8 cellular contexts compared by ENCODE assay signal in the genomic region with DNA sequence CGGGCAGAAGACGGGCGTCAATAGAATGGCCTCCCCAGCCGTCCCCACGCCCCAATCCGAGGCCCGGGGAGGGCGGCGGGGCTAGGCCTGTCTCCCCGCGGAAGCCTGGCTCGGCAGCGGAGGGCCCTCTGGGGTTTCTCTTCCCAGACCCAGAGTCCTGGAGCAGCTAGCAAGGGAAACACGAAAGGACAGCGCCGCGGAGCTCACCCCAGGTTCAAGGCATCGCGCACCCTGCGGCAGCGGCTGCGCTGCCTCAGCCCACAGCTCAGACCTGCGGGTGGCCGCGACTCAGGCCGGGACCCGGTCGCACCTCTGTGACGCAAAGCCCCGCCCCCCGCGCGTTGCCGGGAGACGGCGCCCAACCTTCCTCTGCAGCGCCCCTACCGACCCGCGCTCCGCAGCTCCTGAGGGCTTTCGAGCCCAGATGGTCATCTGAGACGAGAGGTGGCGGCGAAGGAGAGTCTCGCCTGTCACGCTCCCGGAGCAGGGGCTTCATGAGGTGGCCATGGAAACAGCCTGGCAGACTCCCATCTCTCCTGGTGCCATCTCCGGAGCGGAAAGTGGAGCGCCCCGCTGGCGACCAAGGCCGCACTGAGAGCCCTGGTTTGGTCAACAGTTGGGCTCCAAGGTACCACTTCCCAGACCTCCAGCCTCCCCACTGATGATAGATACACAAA. TPM values are rescaled to one million over a fixed set of nuclear protein-coding genes. Genes with fewer than 3 reads are reported as not detected.
DNase-seq lines count a peak whose midpoint lies in the region; ATAC-seq and TF ChIP-seq lines count a peak whose summit lies in the region.

A gene with protein sequence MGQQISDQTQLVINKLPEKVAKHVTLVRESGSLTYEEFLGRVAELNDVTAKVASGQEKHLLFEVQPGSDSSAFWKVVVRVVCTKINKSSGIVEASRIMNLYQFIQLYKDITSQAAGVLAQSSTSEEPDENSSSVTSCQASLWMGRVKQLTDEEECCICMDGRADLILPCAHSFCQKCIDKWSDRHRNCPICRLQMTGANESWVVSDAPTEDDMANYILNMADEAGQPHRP (minus strand): TSS at position 273 of the 677 bp plus-strand sequence. CDS start 7,029 bp downstream, outside the sequence.

- peak within 1 kb of the TSS; percentile 88 for H3K9ac ChIP-seq in GM23248

- H3K4me1 ChIP-seq in GM23248 (ENCODE audit: insufficient read depth): peaks cover 21% of the 10 kb centered on the region

- no peaks in the 10 kb centered on the region for H3K36me3 Mint-ChIP-seq in nephron (ENCODE audit: low read depth)

- H3K4me2 ChIP-seq in GM23248 (ENCODE audit: unreplicated experiment): peak within 1 kb of the TSS; percentile 99

- no peaks in the 10 kb centered on the region for H3K36me3 ChIP-seq in GM23248 (ENCODE audit: low read depth)

- peaks cover 9% of the 10 kb centered on the region for H3K4me1 Mint-ChIP-seq in nephron
- H3K4me1 Mint-ChIP-seq in stimulated activated naive CD8-positive, alpha-beta T cell treated with anti-CD3 and anti-CD28 coated beads, Interleukin-15, amount 100 ng/mL, for 72 hours: peaks cover 27% of the 10 kb centered on the region

- no peaks in the 10 kb centered on the region for H3K27me3 ChIP-seq in GM23248 (replicated peaks; ENCODE audit: insufficient read depth)

- 0 out of 2 replicates have a peak, but pooled peaks cover 5% of the 10 kb centered on the region for H3F3A ChIP-seq in GM23248 (ENCODE audit: insufficient read depth)

- H2AFZ ChIP-seq in GM23248: peak within 1 kb of the TSS; percentile 90

- ATAC-seq in stimulated activated naive CD8-positive, alpha-beta T cell treated with anti-CD3 and anti-CD28 coated beads, Interleukin-15, amount 100 ng/mL, for 72 hours: peak; percentile 98

- H3K4me3 ChIP-seq in GM23248: peak within 1 kb of the TSS; percentile 92
- peak within 1 kb of the TSS; percentile 82 for H3K4me3 ChIP-seq in fibroblast of pulmonary artery (replicated peaks; ENCODE audit: low read depth, low read length)

- no peaks in the 10 kb centered on the region for H3K9me3 ChIP-seq in GM23248 (ENCODE audit: low read depth)

- in situ Hi-C loops in GM23248 (cut with MboI): no loop called here

- H3K27me3 Mint-ChIP-seq in nephron (ENCODE audit: low read depth): no peaks in the 10 kb centered on the region
- H3K27me3 Mint-ChIP-seq in stimulated activated naive CD8-positive, alpha-beta T cell treated with anti-CD3 and anti-CD28 coated beads, Interleukin-15, amount 100 ng/mL, for 72 hours: no peaks in the 10 kb centered on the region

- 1% methylated on average over 40 to 51 of the region's 54 CpGs for WGBS in GM23248 (ENCODE audit: low coverage in 1 of 2, low lambda C conversion rate in 2 of 2, missing lambda C conversion rate in 2 of 2), 2 experiments

- peak within 1 kb of the TSS; percentile 93 to 95 (median 94) for H3K4me3 Mint-ChIP-seq in nephron
- H3K4me3 Mint-ChIP-seq in stimulated activated naive CD8-positive, alpha-beta T cell treated with anti-CD3 and anti-CD28 coated beads, Interleukin-15, amount 100 ng/mL, for 72 hours: peak within 1 kb of the TSS; percentile 88 to 91

- H3K9me3 Mint-ChIP-seq in nephron: no peaks in the 10 kb centered on the region
- H3K9me3 Mint-ChIP-seq in stimulated activated naive CD8-positive, alpha-beta T cell treated with anti-CD3 and anti-CD28 coated beads, Interleukin-15, amount 100 ng/mL, for 72 hours: no peaks in the 10 kb centered on the region

- DNase-seq in EH (ENCODE audit: low read depth) (peak; percentile 92), GM23248 (peak; percentile 97), Kasumi-1 (lab: John Stamatoyannopoulos, UW) (peak; percentile 86 to 89), RPMI7951 (ENCODE audit: low read depth) (peak; percentile 87), fibroblast of pulmonary artery (ENCODE audit: low read depth) (peak; percentile 91)
- DNase-seq in activated T-helper 9 cell treated with anti-CD3 and anti-CD28 coated beads, Interleukin-2, amount 50 U/mL, for 16 hours (ENCODE audit: low read depth): peak; percentile 95
- peak; percentile 95 for DNase-seq in stimulated activated naive CD8-positive, alpha-beta T cell treated with anti-CD3 and anti-CD28 coated beads, Interleukin-15, amount 100 ng/mL, for 72 hours

- H3K27ac Mint-ChIP-seq in nephron: peak within 1 kb of the TSS; percentile 60 to 90 (median 68)
- peak within 1 kb of the TSS; percentile 93 to 94 for H3K27ac Mint-ChIP-seq in stimulated activated naive CD8-positive, alpha-beta T cell treated with anti-CD3 and anti-CD28 coated beads, Interleukin-15, amount 100 ng/mL, for 72 hours

- no peaks in the 10 kb centered on the region for H3K9me2 ChIP-seq in GM23248 (ENCODE audit: insufficient read depth)

- peak within 1 kb of the TSS; percentile 72 for H3K27ac ChIP-seq in GM23248

- TF ChIP-seq CTCF in fibroblast of pulmonary artery (IDR thresholded peaks at IDR 0.05; ENCODE audit: low read length, missing control alignments) (peak; percentile 68), nephron (IDR thresholded peaks at IDR 0.05; ENCODE audit: unreplicated experiment in 3 of 3) (peak; percentile 81 to 88 (median 82))

- H4K20me1 ChIP-seq in GM23248 (ENCODE audit: insufficient read depth): no peaks in the 10 kb centered on the region; the same call in 1 of the 2 replicates

- H3K79me2 ChIP-seq in GM23248 (ENCODE audit: insufficient read depth): peaks cover 45% of the 10 kb centered on the region

RNA-seq across cellular contexts. Expression of the gene that starts here (rescaled TPM):
- 35.5 and 35.9 TPM in 2 replicates for total RNA-seq in GM23248 (2014; rRNA removed; shearing (Covaris generic))
- 46.9 and 48.6 TPM in 2 replicates for polyA plus RNA-seq in GM23248 (2016; fragmentation: Nextera tagmentation; extraction: Ambion mirVana)
- total RNA-seq in RPMI7951 (2014; rRNA removed; shearing (Covaris generic)): 29.8 and 30.5 TPM in 2 replicates

Comparison
In these comparisons a context has a peak if more than half of its experiments do, and no peak if none do; other contexts are left out.
1. Peak in every context shown above with its lines: DNase-seq, ATAC-seq, H3K4me3 ChIP-seq and H3K27ac ChIP-seq.